In the genomic region with DNA sequence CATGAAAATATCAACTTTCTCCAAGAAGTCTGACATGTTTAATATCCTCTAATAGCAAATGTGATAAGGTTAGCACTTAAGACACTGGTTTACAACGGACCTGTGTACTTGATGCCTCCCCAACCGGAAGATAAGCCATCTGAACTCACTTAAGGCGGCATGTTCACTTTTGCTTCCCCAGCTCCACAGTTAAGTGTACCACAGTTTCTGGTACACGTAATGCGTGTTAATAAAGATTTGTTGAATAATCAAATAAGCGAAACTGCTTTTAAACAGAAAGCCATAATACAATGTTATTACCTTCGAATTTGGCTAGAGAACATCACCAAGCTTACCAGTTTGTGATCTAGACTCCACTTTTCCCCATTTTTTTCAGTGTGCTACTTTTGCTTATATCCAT, we compare ENCODE assay signal across 9 cellular contexts. TPM values are rescaled to one million over a fixed set of nuclear protein-coding genes. Genes with fewer than 3 reads are reported as not detected.
DNase-seq lines count a peak whose midpoint lies in the region; FAIRE-seq and TF ChIP-seq lines count a peak whose summit lies in the region.
"Had no signal": no experiment of that assay in that cellular context is flagged by ENCODE, and none has a peak within 500 bp of the region (broad histone marks: within the 10 kb centered on the region; RNA-seq: fewer than 3 reads in every experiment).

No MANE protein-coding gene starts in this region.

- H3K4me3 ChIP-seq in epithelial cell of proximal tubule (ENCODE audit: low read depth, low read length) (peak overlapping the region; percentile 80), sigmoid colon (peak overlapping the region; percentile 74 to 100 (median 99))

- H3K27me3 ChIP-seq in sigmoid colon, result no peaks in the 10 kb centered on the region

- DNase-seq in GM19239 (ENCODE audit: insufficient read length, low spot score) (peak; percentile 18), OCI-M1 (lab: John Stamatoyannopoulos, UW) (peak; percentile 55), epithelial cell of proximal tubule (ENCODE audit: low read depth) (no peak), sigmoid colon (no peak), frontal cortex (ENCODE audit: low spot score in 2 of 2) (no peak), NCI-H146 (lab: John Stamatoyannopoulos, UW) (no peak), posterior vena cava (ENCODE audit: low spot score) (no peak), NCI-H2081 treated with DMSO at 0.1 percent for 48 hours (lab: John Stamatoyannopoulos, UW) (no peak)

- peak overlapping the region; percentile 94 to 100 (median 99) for H3K27ac ChIP-seq in sigmoid colon

- no peak for TF ChIP-seq CTCF in epithelial cell of proximal tubule (conservative IDR thresholded peaks at IDR 0.05; ENCODE audit: low read depth, low read length)
- TF ChIP-seq CTCF in sigmoid colon (IDR thresholded peaks at IDR 0.05), result no peak

- intact Hi-C loops in sigmoid colon (cut with DNase I), result loop anchor here (5.0 to 10.0 kb wide), 4 partner anchors 512 to 1152 kb away; partner anchors contain the start of genes LNX2, POLR1D and POMP
- intact Hi-C loops in posterior vena cava (cut with DNase I), result loop anchor here in 1 of 2 donors (1.0 kb wide), 1 partner anchor 14 kb away; no protein-coding TSS in a partner anchor

- 11 to 23% methylated on average over 7 of the region's 7 CpGs for WGBS in sigmoid colon, 2 donors

- TF ChIP-seq POLR2A in sigmoid colon (IDR thresholded peaks at IDR 0.05), result no peak

- peaks cover 0 to 25% (median 23%) of the 10 kb centered on the region in 4 donors for H3K4me1 ChIP-seq in sigmoid colon

- no peaks in the 10 kb centered on the region for H3K36me3 ChIP-seq in sigmoid colon

- no peak for TF ChIP-seq EP300 in sigmoid colon (IDR thresholded peaks at IDR 0.05)

- FAIRE-seq in GM19239 (lab: Jason Lieb, UNC), result peak; percentile 91
- no peak for FAIRE-seq in frontal cortex (lab: Jason Lieb, UNC)

- H3K9me3 ChIP-seq in sigmoid colon, result no peaks in the 10 kb centered on the region

RNA-seq across cellular contexts. Expression of gene PAN3, which starts 1.4 kb away (rescaled TPM):
- 15.0 and 15.5 TPM in 2 replicates for total RNA-seq in epithelial cell of proximal tubule
- total RNA-seq in sigmoid colon, result 10 to 100 TPM; 39.2 to 43.3 (median 41.7) TPM
- polyA plus RNA-seq in sigmoid colon, result 10 to 100 TPM in 1 of 3 donors, 1 to 10 TPM in 2; 5.1 to 12.0 (median 6.6) TPM
- 41.6 TPM for total RNA-seq in frontal cortex
- 10 to 100 TPM; 23.7 to 26.7 TPM for total RNA-seq in posterior vena cava

RNA-seq across cellular contexts. Expression of gene FLT3, which starts 36.5 kb away (rescaled TPM):
- total RNA-seq in epithelial cell of proximal tubule (0.14 and 0.58 TPM in 2 replicates), sigmoid colon (1 to 10 TPM; 1.8 to 3.5 (median 2.1) TPM), frontal cortex (3.7 TPM), posterior vena cava (under 1 TPM; 0.38 to 0.65 TPM)
- polyA plus RNA-seq in sigmoid colon, result 1 to 10 TPM in 1 of 3 donors, under 1 TPM in 1, not detected in 1; 0.23 to 2.0 TPM
- total RNA-seq: activated CD8-positive, alpha-beta memory T cell treated with anti-CD3 and anti-CD28 coated beads for 36 hours had no signal

Comparison
In these comparisons a context has a peak if more than half of its experiments do, and no peak if none do; other contexts are left out.
1. DNase-seq: peak in GM19239 (single experiment) and OCI-M1 (single experiment); none in epithelial cell of proximal tubule (single experiment), sigmoid colon (single experiment), frontal cortex (0 of 2), NCI-H146 (single experiment), posterior vena cava (single experiment) and NCI-H2081 treated with DMSO at 0.1 percent for 48 hours (single experiment).